8 cellular contexts compared by ENCODE assay signal in the genomic region with DNA sequence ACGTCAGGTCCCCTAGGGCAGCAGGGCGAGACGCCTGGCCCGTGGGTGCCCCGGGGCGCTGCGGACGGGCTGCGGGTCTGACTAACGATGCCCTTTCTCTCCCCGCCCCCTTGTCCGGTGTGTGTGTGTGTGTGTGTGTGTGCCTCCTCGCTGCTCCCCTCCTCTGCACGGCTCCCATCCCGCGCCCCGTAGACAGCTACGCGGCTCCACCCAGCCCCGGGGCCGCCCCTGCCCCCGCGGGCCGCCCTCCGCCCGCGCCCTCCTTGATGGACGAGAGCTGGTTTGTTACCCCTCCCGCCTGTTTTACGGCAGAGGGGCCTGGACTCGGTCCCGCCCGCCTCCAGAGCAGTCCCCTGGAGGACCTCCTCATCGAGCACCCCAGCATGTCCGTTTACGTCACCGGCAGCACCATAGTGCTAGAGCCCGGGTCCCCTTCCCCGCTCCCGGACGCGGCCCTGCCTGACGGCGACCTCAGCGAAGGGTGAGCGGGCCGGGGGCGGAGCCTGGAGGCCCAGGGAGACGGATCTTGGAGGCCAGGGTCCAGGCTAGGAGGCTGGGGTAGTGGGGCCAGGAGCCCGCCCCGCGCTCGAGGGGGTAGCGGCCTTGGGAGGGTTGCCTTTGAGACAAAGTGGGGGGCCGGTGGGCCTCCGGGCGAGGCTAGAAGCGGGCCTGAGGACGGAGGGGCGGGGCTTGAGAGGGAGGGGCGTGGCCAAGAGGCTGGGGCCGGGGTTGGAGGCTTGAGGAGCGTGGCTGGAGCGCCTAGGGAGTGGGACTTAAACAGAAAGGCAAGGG. TPM values are rescaled to one million over a fixed set of nuclear protein-coding genes. Genes with fewer than 3 reads are reported as not detected.
A peak's percentile ranks its signal among the peaks of the same experiment; 100 is the strongest.
DNase-seq lines count a peak whose midpoint lies in the region; ATAC-seq and TF ChIP-seq lines count a peak whose summit lies in the region.

No MANE protein-coding gene starts in this region.

- peaks cover 0 to 7% of the 10 kb centered on the region in 2 donors for H3K36me3 ChIP-seq in vagina

- H3K4me3 Mint-ChIP-seq in T-helper 17 cell: peak overlapping the region; percentile 88

- H3K27me3 ChIP-seq in right cardiac atrium (ENCODE audit: control insufficient read depth, insufficient read depth) (no peaks in the 10 kb centered on the region), vagina (no peaks in the 10 kb centered on the region)

- H3K27me3 Mint-ChIP-seq in T-helper 17 cell: no peaks in the 10 kb centered on the region

- H3K36me3 Mint-ChIP-seq in T-helper 17 cell (ENCODE audit: low read depth): peaks cover 3% of the 10 kb centered on the region

- no peak for TF ChIP-seq POLR2A in vagina (IDR thresholded peaks at IDR 0.05)

- peak overlapping the region; percentile 9 for H3K27ac ChIP-seq in right cardiac atrium (ENCODE audit: low read length)
- peak overlapping the region; percentile 89 for H3K27ac ChIP-seq in vagina

- H3K4me3 ChIP-seq in right cardiac atrium (ENCODE audit: low read length) (peak overlapping the region; percentile 19), vagina (peak overlapping the region; percentile 63 to 73)

- ATAC-seq in T-helper 17 cell (peak; percentile 64), right cardiac atrium (peak; percentile 78)

- DNase-seq in G401 (ENCODE audit: low spot score): peak; percentile 81
- DNase-seq in H4 (ENCODE audit: low spot score): peak; percentile 75
- peak; percentile 95 for DNase-seq in M059J (ENCODE audit: low read depth)
- peak; percentile 62 to 75 (median 74) for DNase-seq in T-helper 17 cell
- peak in 52 of 56 donors; percentile 23 to 94 (median 76) for DNase-seq in amygdala (lab: John Stamatoyannopoulos, UW)
- DNase-seq in right cardiac atrium: peak; percentile 88 to 95 (median 94)
- peak; percentile 32 for DNase-seq in renal cortical epithelial cell (ENCODE audit: low read depth)
- DNase-seq in vagina (ENCODE audit: extremely low spot score in 2 of 2): peak in 1 of 2 donors; percentile 89

- 2% methylated on average over 63 of the region's 64 CpGs for WGBS in right cardiac atrium

- intact Hi-C loops in right cardiac atrium (cut with DNase I): loop anchor here in 3 of 4 donors (5.0 to 10.0 kb wide), 3 partner anchors 124 to 172 kb away; no protein-coding TSS in a partner anchor
- intact Hi-C loops in vagina (cut with DNase I): loop anchor here (10.0 kb wide), 1 partner anchor 174 kb away; no protein-coding TSS in a partner anchor

- no peaks in the 10 kb centered on the region for H3K9me3 ChIP-seq in T-helper 17 cell (ENCODE audit: control insufficient read depth, low read length, poor library complexity, severe bottlenecking)
- no peaks in the 10 kb centered on the region for H3K9me3 ChIP-seq in right cardiac atrium (ENCODE audit: control insufficient read depth, low read length)
- no peaks in the 10 kb centered on the region for H3K9me3 ChIP-seq in vagina

- peak overlapping the region; percentile 93 for H3K27ac Mint-ChIP-seq in T-helper 17 cell

- no peak for TF ChIP-seq CTCF in vagina (IDR thresholded peaks at IDR 0.05)

- H3K4me1 ChIP-seq in right cardiac atrium (ENCODE audit: control insufficient read depth, insufficient read depth, low read length) (peaks cover 4% of the 10 kb centered on the region), vagina (peaks cover 24% of the 10 kb centered on the region)

- peaks cover 32% of the 10 kb centered on the region for H3K4me1 Mint-ChIP-seq in T-helper 17 cell

- in situ Hi-C loops in G401 (cut with HindIII; ENCODE audit: low sequenced_read_pairs): no loop called here

RNA-seq across cellular contexts. Expression of a gene that starts 5.1 kb away (rescaled TPM):
- 3.6 and 4.6 TPM in 2 replicates for total RNA-seq in G401 (2014; rRNA removed; shearing (Covaris generic))
- 4.2 and 6.1 TPM in 2 replicates for total RNA-seq in H4 (2014; rRNA removed; shearing (Covaris generic))
- total RNA-seq in M059J (2014; rRNA removed; shearing (Covaris generic)): 11.3 and 17.4 TPM in 2 replicates
- 10 to 100 TPM; 62.0 to 62.4 TPM for total RNA-seq in T-helper 17 cell
- total RNA-seq in right cardiac atrium: 100 to 1,000 TPM in 2 of 4 donors, 10 to 100 TPM in 2; 72.7 to 133 (median 113) TPM
- 72.0 TPM for polyA plus RNA-seq in right cardiac atrium
- 5.4 and 10.9 TPM in 2 replicates for total RNA-seq in renal cortical epithelial cell
- 14.5 TPM for total RNA-seq in vagina

RNA-seq across cellular contexts. Expression of a gene that starts 32.3 kb away (rescaled TPM):
- total RNA-seq in G401 (2014; rRNA removed; shearing (Covaris generic)): 11.8 and 15.8 TPM in 2 replicates
- total RNA-seq in H4 (2014; rRNA removed; shearing (Covaris generic)): 20.9 and 35.8 TPM in 2 replicates
- total RNA-seq in M059J (2014; rRNA removed; shearing (Covaris generic)): 51.5 and 60.7 TPM in 2 replicates
- total RNA-seq in T-helper 17 cell (10 to 100 TPM in 1 of 2 donors, 1 to 10 TPM in 1; 8.4 to 10.2 TPM), right cardiac atrium (10 to 100 TPM; 11.6 to 14.4 (median 13.6) TPM), renal cortical epithelial cell (6.6 and 9.7 TPM in 2 replicates), vagina (12.3 TPM)
- polyA plus RNA-seq in right cardiac atrium: 18.9 TPM
